12 cellular contexts compared by ENCODE assay signal in genomic region chr2:3547915-3548314, GRCh38. TPM values are rescaled to one million over a fixed set of nuclear protein-coding genes. Genes with fewer than 3 reads are reported as not detected.
DNase-seq lines count a peak whose midpoint lies in the region; ATAC-seq and TF ChIP-seq lines count a peak whose summit lies in the region.
"Had no signal": no experiment of that assay in that cellular context is flagged by ENCODE, and none has a peak within 500 bp of the region (broad histone marks: within the 10 kb centered on the region; RNA-seq: fewer than 3 reads in every experiment).

No MANE protein-coding gene starts in this region.

- no peak for TF ChIP-seq RAD21 in SK-N-SH (IDR thresholded peaks at IDR 0.05; ENCODE audit: low read length)

- H3K79me2 ChIP-seq in SK-N-SH (ENCODE audit: insufficient read depth), result peaks cover 46% of the 10 kb centered on the region

- H3K4me3 Mint-ChIP-seq in HFFc6, result no peak overlapping the region
- H3K4me3 Mint-ChIP-seq in activated T-helper 2 cell treated with anti-CD3 and anti-CD28 coated beads, Interferon-gamma antibody, Interleukin-2, Interleukin-4, amounts not matched to agents 10 μg/mL and 5 μg/mL and 100 μg/mL, durations not matched to agents 14 hours and 24 hours and 36 hours (ENCODE audit: low read depth), result no peak overlapping the region

- peaks cover 15% of the 10 kb centered on the region for H3F3A ChIP-seq in SK-N-SH (replicated peaks; ENCODE audit: insufficient read depth)

- H3K27me3 Mint-ChIP-seq in HFFc6 (ENCODE audit: insufficient read depth), result no peaks in the 10 kb centered on the region; the same call in 1 of the 2 replicates
- H3K27me3 Mint-ChIP-seq in activated T-helper 2 cell treated with anti-CD3 and anti-CD28 coated beads, Interferon-gamma antibody, Interleukin-2, Interleukin-4, amounts not matched to agents 10 μg/mL and 5 μg/mL and 100 μg/mL, durations not matched to agents 14 hours and 24 hours and 36 hours (ENCODE audit: low read depth), result no peaks in the 10 kb centered on the region

- TF ChIP-seq EP300 in SK-N-SH (IDR thresholded peaks at IDR 0.05; ENCODE audit: borderline replicate concordance in 1 of 2, low read depth in 1 of 2, low read length in 1 of 2), result no peak

- no peak for DNase-seq in SK-N-SH
- DNase-seq in HFFc6, result no peak
- no peak for DNase-seq in activated T-helper 2 cell treated with anti-CD3 and anti-CD28 coated beads, Interferon-gamma antibody, Interleukin-2, Interleukin-4, amounts not matched to agents 10 μg/mL and 5 μg/mL and 100 μg/mL, durations not matched to agents 14 hours and 24 hours and 36 hours (ENCODE audit: low spot score)
- no peak for DNase-seq in NAMALWA (ENCODE audit: low spot score)
- DNase-seq: Kasumi-1, NCI-H1417 treated with DMSO at 0.1 percent for 48 hours, NCI-H2029 treated with DMSO at 0.1 percent for 48 hours, NCI-H510A, RPMI8226 had no signal

- CTCF ChIA-PET in SK-N-SH (lab: Yijun Ruan, JAX), result interaction anchor here (1.0 kb wide), 1 partner anchor 20 kb away, joined by 3 read pairs; no protein-coding TSS in a partner anchor

- H3K36me3 ChIP-seq in SK-N-SH (replicated peaks in 1 of 2; ENCODE audit: control insufficient read depth in 1 of 2, insufficient read depth in 2 of 2, low read length in 1 of 2), result peaks cover 76 to 89% of the 10 kb centered on the region in 2 experiments

- peaks cover 15% of the 10 kb centered on the region for H3K4me1 Mint-ChIP-seq in HFFc6 (ENCODE audit: low read depth)
- H3K4me1 Mint-ChIP-seq in activated T-helper 2 cell treated with anti-CD3 and anti-CD28 coated beads, Interferon-gamma antibody, Interleukin-2, Interleukin-4, amounts not matched to agents 10 μg/mL and 5 μg/mL and 100 μg/mL, durations not matched to agents 14 hours and 24 hours and 36 hours (ENCODE audit: low read depth), result no peaks in the 10 kb centered on the region

- intact Hi-C loops in activated T-helper 2 cell treated with anti-CD3 and anti-CD28 coated beads, Interferon-gamma antibody, Interleukin-2, Interleukin-4, amounts not matched to agents 10 μg/mL and 5 μg/mL and 100 μg/mL, durations not matched to agents 14 hours and 24 hours and 36 hours (cut with micrococcal nuclease), result no loop called here

- ATAC-seq in SK-N-SH treated with all-trans-retinoic acid at 6 μM for 48 hours (no peak), HG03565 (IDR thresholded peaks at IDR 0.05; ENCODE audit: unreplicated experiment) (no peak)

- H2AFZ ChIP-seq in SK-N-SH (ENCODE audit: low read depth), result no peak overlapping the region

- WGBS in SK-N-SH (ENCODE audit: low lambda C conversion rate), result 83% methylated on average over 2 of the region's 2 CpGs

- H3K36me3 Mint-ChIP-seq in HFFc6 (ENCODE audit: low read depth), result peaks cover 55% of the 10 kb centered on the region
- peaks cover 79% of the 10 kb centered on the region for H3K36me3 Mint-ChIP-seq in activated T-helper 2 cell treated with anti-CD3 and anti-CD28 coated beads, Interferon-gamma antibody, Interleukin-2, Interleukin-4, amounts not matched to agents 10 μg/mL and 5 μg/mL and 100 μg/mL, durations not matched to agents 14 hours and 24 hours and 36 hours (ENCODE audit: low read depth)

- H3K9ac ChIP-seq in SK-N-SH, result no peak overlapping the region

- no peaks in the 10 kb centered on the region for H4K20me1 ChIP-seq in SK-N-SH (ENCODE audit: insufficient read depth)

- H3K27me3 ChIP-seq in SK-N-SH (ENCODE audit: insufficient read depth), result no peaks in the 10 kb centered on the region

- TF ChIP-seq CTCF in SK-N-SH (IDR thresholded peaks at IDR 0.05) (no peak), HFFc6 (IDR thresholded peaks at IDR 0.05) (no peak)

- peak overlapping the region; percentile 20 for H3K27ac Mint-ChIP-seq in HFFc6
- peak overlapping the region; percentile 33 for H3K27ac Mint-ChIP-seq in activated T-helper 2 cell treated with anti-CD3 and anti-CD28 coated beads, Interferon-gamma antibody, Interleukin-2, Interleukin-4, amounts not matched to agents 10 μg/mL and 5 μg/mL and 100 μg/mL, durations not matched to agents 14 hours and 24 hours and 36 hours

- no peak overlapping the region for H3K4me3 ChIP-seq in SK-N-SH (ENCODE audit: low read depth in 2 of 2, low read length in 1 of 2)

- H3K9me3 ChIP-seq in SK-N-SH, result no peaks in the 10 kb centered on the region

- H3K4me1 ChIP-seq in SK-N-SH (ENCODE audit: control insufficient read depth in 1 of 2, insufficient read depth in 2 of 2, low read depth in 1 of 2, low read length in 1 of 2), result no peaks in the 10 kb centered on the region

- H3K27ac ChIP-seq in SK-N-SH (ENCODE audit: low read depth in 2 of 2, low read length in 1 of 2), result no peak overlapping the region
- H3K27ac ChIP-seq: 22Rv1 had no signal

- H3K9me2 ChIP-seq in SK-N-SH, result no peaks in the 10 kb centered on the region

- peaks cover 4% of the 10 kb centered on the region; the same call in 1 of the 2 replicates for H3K9me3 Mint-ChIP-seq in HFFc6
- no peaks in the 10 kb centered on the region for H3K9me3 Mint-ChIP-seq in activated T-helper 2 cell treated with anti-CD3 and anti-CD28 coated beads, Interferon-gamma antibody, Interleukin-2, Interleukin-4, amounts not matched to agents 10 μg/mL and 5 μg/mL and 100 μg/mL, durations not matched to agents 14 hours and 24 hours and 36 hours

- POLR2A ChIA-PET in SK-N-SH (lab: Yijun Ruan, JAX), result no interaction called here

- H3K4me2 ChIP-seq in SK-N-SH, result no peak overlapping the region

TF ChIP-seq in SK-N-SH treated with all-trans-retinoic acid at 6 μM for 48 hours, 23 proteins besides CTCF, POLR2A, EP300 and RAD21:
- TF ChIP-seq ZNF70 (CRISPR knock-in tag; IDR thresholded peaks at IDR 0.05), result peak; percentile 99
- TF ChIP-seq ZC3H10 (CRISPR knock-in tag; IDR thresholded peaks at IDR 0.05), result no peak
- TF ChIP-seq ZFP3 (CRISPR knock-in tag; IDR thresholded peaks at IDR 0.05), result no peak
- no peak for TF ChIP-seq ZFP30 (CRISPR knock-in tag; IDR thresholded peaks at IDR 0.05)
- TF ChIP-seq RARB (CRISPR knock-in tag; IDR thresholded peaks at IDR 0.05), result no peak

TF ChIP-seq in SK-N-SH, 30 proteins besides CTCF, POLR2A, EP300 and RAD21 (continues in another document):
- no peak for TF ChIP-seq NFIC (IDR thresholded peaks at IDR 0.05; ENCODE audit: borderline replicate concordance)
- no peak for TF ChIP-seq USF1 (IDR thresholded peaks at IDR 0.05; ENCODE audit: borderline replicate concordance, low read depth)
- TF ChIP-seq MXI1 (IDR thresholded peaks at IDR 0.05; ENCODE audit: low read depth, low read length), result no peak
- TF ChIP-seq MEF2A (IDR thresholded peaks at IDR 0.05; ENCODE audit: borderline replicate concordance, low read depth), result no peak
- TF ChIP-seq POLR2AphosphoS5 (IDR thresholded peaks at IDR 0.05; ENCODE audit: low read depth, low read length), result no peak
- no peak for TF ChIP-seq EZH2phosphoT487 (IDR thresholded peaks at IDR 0.05; ENCODE audit: borderline replicate concordance, low read depth)
- TF ChIP-seq CHD2 (IDR thresholded peaks at IDR 0.05; ENCODE audit: low read length, partially characterized antibody), result no peak
- no peak for TF ChIP-seq MAX (IDR thresholded peaks at IDR 0.05; ENCODE audit: low read depth)
- TF ChIP-seq RXRA (IDR thresholded peaks at IDR 0.05; ENCODE audit: borderline replicate concordance, low read depth), result no peak
- TF ChIP-seq RFX5 (IDR thresholded peaks at IDR 0.05; ENCODE audit: low read length), result no peak
- no peak for TF ChIP-seq RCOR1 (IDR thresholded peaks at IDR 0.05; ENCODE audit: low read length)

RNA-seq across cellular contexts. Expression of gene RNASEH1, which starts 10.2 kb away (rescaled TPM):
- 34.4 and 35.3 TPM in 2 replicates for polyA plus RNA-seq in SK-N-SH (2012; rRNA removed)
- polyA plus RNA-seq in SK-N-SH (2012; cell fraction: cytosol; rRNA removed), result 35.8 and 36.2 TPM in 2 replicates
- 24.7 and 30.1 TPM in 2 replicates for polyA plus RNA-seq in SK-N-SH (2012; cell fraction: nucleus; rRNA removed)
- 10 to 100 TPM; 36.9 to 43.6 (median 39.7) TPM for total RNA-seq in HFFc6 (2021; fragmentation: NEBNext Ultra II Directional; extraction: Animal tissue kit (Norgen Biotek cat#: 25700))
- 29.0 and 30.3 TPM in 2 replicates for total RNA-seq in activated T-helper 2 cell treated with anti-CD3 and anti-CD28 coated beads, Interferon-gamma antibody, Interleukin-2, Interleukin-4, amounts not matched to agents 10 μg/mL and 5 μg/mL and 100 μg/mL, durations not matched to agents 14 hours and 24 hours and 36 hours

RNA-seq across cellular contexts. Expression of gene RPS7, which starts 27.1 kb away (rescaled TPM):
- polyA plus RNA-seq in SK-N-SH (2012; rRNA removed), result 2,166 and 2,477 TPM in 2 replicates
- polyA plus RNA-seq in SK-N-SH (2012; cell fraction: cytosol; rRNA removed), result 3,192 and 3,529 TPM in 2 replicates
- polyA plus RNA-seq in SK-N-SH (2012; cell fraction: nucleus; rRNA removed), result 656 and 726 TPM in 2 replicates
- total RNA-seq in HFFc6 (2021; fragmentation: NEBNext Ultra II Directional; extraction: Animal tissue kit (Norgen Biotek cat#: 25700)), result 1,000 to 10,000 TPM; 1,288 to 1,437 (median 1,316) TPM
- 1,612 and 1,642 TPM in 2 replicates for total RNA-seq in activated T-helper 2 cell treated with anti-CD3 and anti-CD28 coated beads, Interferon-gamma antibody, Interleukin-2, Interleukin-4, amounts not matched to agents 10 μg/mL and 5 μg/mL and 100 μg/mL, durations not matched to agents 14 hours and 24 hours and 36 hours

RNA-seq across cellular contexts. Expression of gene ADI1, which starts 28.6 kb away (rescaled TPM):
- 49.4 and 67.2 TPM in 2 replicates for polyA plus RNA-seq in SK-N-SH (2012; rRNA removed)
- polyA plus RNA-seq in SK-N-SH (2012; cell fraction: cytosol; rRNA removed), result 72.8 and 73.1 TPM in 2 replicates
- polyA plus RNA-seq in SK-N-SH (2012; cell fraction: nucleus; rRNA removed), result 43.3 and 62.9 TPM in 2 replicates
- 10 to 100 TPM; 66.6 to 94.2 (median 75.5) TPM for total RNA-seq in HFFc6 (2021; fragmentation: NEBNext Ultra II Directional; extraction: Animal tissue kit (Norgen Biotek cat#: 25700))
- total RNA-seq in activated T-helper 2 cell treated with anti-CD3 and anti-CD28 coated beads, Interferon-gamma antibody, Interleukin-2, Interleukin-4, amounts not matched to agents 10 μg/mL and 5 μg/mL and 100 μg/mL, durations not matched to agents 14 hours and 24 hours and 36 hours, result 39.8 and 42.7 TPM in 2 replicates

RNA-seq across cellular contexts. Expression of gene COLEC11, which starts 47.0 kb away (rescaled TPM):
- 8.7 and 15.2 TPM in 2 replicates for polyA plus RNA-seq in SK-N-SH (2012; rRNA removed)
- 11.5 and 22.9 TPM in 2 replicates for polyA plus RNA-seq in SK-N-SH (2012; cell fraction: cytosol; rRNA removed)
- 4.4 and 8.8 TPM in 2 replicates for polyA plus RNA-seq in SK-N-SH (2012; cell fraction: nucleus; rRNA removed)
- not detected for total RNA-seq in HFFc6 (2021; fragmentation: NEBNext Ultra II Directional; extraction: Animal tissue kit (Norgen Biotek cat#: 25700))
- total RNA-seq in activated T-helper 2 cell treated with anti-CD3 and anti-CD28 coated beads, Interferon-gamma antibody, Interleukin-2, Interleukin-4, amounts not matched to agents 10 μg/mL and 5 μg/mL and 100 μg/mL, durations not matched to agents 14 hours and 24 hours and 36 hours, result 0.11 TPM in 1 of 2 replicates, not detected in the other
